In genomic region chr2:2172516-2172915, GRCh38 we compare ENCODE assay signal across 26 cellular contexts.
"Had no signal": no experiment of that assay in that cellular context is flagged by ENCODE, and none has a peak within 500 bp of the region (broad histone marks: within the 10 kb centered on the region; RNA-seq: fewer than 3 reads in every experiment).

No MANE protein-coding gene starts in this region.

- H3K4me3 ChIP-seq: coronary artery, dorsolateral prefrontal cortex, esophagus squamous epithelium had no signal

- H3K4me1 ChIP-seq: esophagus squamous epithelium had no signal

- DNase-seq: activated CD4-positive, alpha-beta memory T cell treated with anti-CD3 and anti-CD28 coated beads for 36 hours; activated CD4-positive, alpha-beta T cell treated with anti-CD3 and anti-CD28 coated beads for 36 hours; activated CD4-positive, alpha-beta T cell treated with anti-CD3 and anti-CD28 coated beads, Interleukin-2, amount 10 ng/mL, durations not matched to agents 24 days and 14 days; activated CD4-positive, CD25-positive, alpha-beta regulatory T cell; activated CD4-positive, CD25-positive, alpha-beta regulatory T cell treated with anti-CD3 and anti-CD28 coated beads, Interleukin-2, amount 50 U/mL, for 72 hours; activated CD8-positive, alpha-beta T cell treated with anti-CD3 and anti-CD28 coated beads, Interleukin-2, amount 10 ng/mL, durations not matched to agents 7 days and 5 days; activated effector memory CD4-positive, alpha-beta T cell treated with Interleukin-2 at 50 U/mL for 16 hours; activated gamma-delta T cell treated with Interleukin-2 at 50 U/mL for 16 hours; activated naive CD4-positive, alpha-beta T cell treated with anti-CD3 and anti-CD28 coated beads, Interleukin-2, amount 50 U/mL, for 16 hours; activated naive CD4-positive, alpha-beta T cell treated with Interleukin-2 at 50 U/mL for 16 hours; activated T-cell treated with anti-CD3 and anti-CD28 coated beads, Interleukin-2, amount 50 U/mL, for 4 hours; amniotic stem cell; anterior cingulate cortex; central memory CD4-positive, alpha-beta T cell; cerebellar nuclear complex; dorsolateral prefrontal cortex; effector memory CD4-positive, alpha-beta T cell; endodermal cell; esophagus squamous epithelium; foreskin melanocyte; T-helper 2 cell had no signal

- H3K27ac ChIP-seq: coronary artery, esophagus squamous epithelium had no signal

- H3K36me3 ChIP-seq: esophagus squamous epithelium had no signal

- FAIRE-seq: astrocyte had no signal

- H3K9me3 Mint-ChIP-seq: activated CD4-positive, alpha-beta memory T cell treated with anti-CD3 and anti-CD28 coated beads for 36 hours; activated CD4-positive, alpha-beta T cell treated with anti-CD3 and anti-CD28 coated beads, Interleukin-2, amount 10 ng/mL, durations not matched to agents 24 days and 14 days; activated T-cell treated with anti-CD3 and anti-CD28 coated beads, Interleukin-2, amount 50 U/mL, for 4 hours; dendritic cell treated with granulocyte-macrophage colony-stimulating factor and Interleukin-4, amounts not matched to agents 40 ng/mL and 50 ng/mL, for 4 days; endodermal cell had no signal

- H3K4me1 Mint-ChIP-seq: activated CD4-positive, alpha-beta T cell treated with anti-CD3 and anti-CD28 coated beads for 36 hours; activated CD4-positive, alpha-beta T cell treated with anti-CD3 and anti-CD28 coated beads, Interleukin-2, amount 10 ng/mL, durations not matched to agents 24 days and 14 days; activated T-helper 17 cell treated with anti-CD3 and anti-CD28 coated beads, Interleukin-2, amount 50 U/mL, for 72 hours had no signal

- H3K27me3 Mint-ChIP-seq: activated CD4-positive, alpha-beta T cell treated with anti-CD3 and anti-CD28 coated beads for 36 hours; activated CD4-positive, alpha-beta T cell treated with anti-CD3 and anti-CD28 coated beads, Interleukin-2, amount 10 ng/mL, durations not matched to agents 24 days and 14 days; dendritic cell treated with granulocyte-macrophage colony-stimulating factor and Interleukin-4, amounts not matched to agents 40 ng/mL and 50 ng/mL, for 4 days had no signal

- H3K27ac Mint-ChIP-seq: activated CD4-positive, alpha-beta memory T cell treated with anti-CD3 and anti-CD28 coated beads for 36 hours; activated CD4-positive, alpha-beta T cell treated with anti-CD3 and anti-CD28 coated beads for 36 hours; activated CD4-positive, alpha-beta T cell treated with anti-CD3 and anti-CD28 coated beads, Interleukin-2, amount 10 ng/mL, durations not matched to agents 24 days and 14 days; activated CD8-positive, alpha-beta T cell treated with anti-CD3 and anti-CD28 coated beads, Interleukin-2, amount 10 ng/mL, durations not matched to agents 7 days and 5 days; activated naive CD8-positive, alpha-beta T cell; activated T-helper 17 cell treated with anti-CD3 and anti-CD28 coated beads, Interleukin-2, amount 50 U/mL, for 72 hours; dendritic cell treated with granulocyte-macrophage colony-stimulating factor and Interleukin-4, amounts not matched to agents 40 ng/mL and 50 ng/mL, for 4 days; endodermal cell had no signal

- H3K36me3 Mint-ChIP-seq: activated CD4-positive, alpha-beta memory T cell treated with anti-CD3 and anti-CD28 coated beads for 36 hours; activated naive CD8-positive, alpha-beta T cell had no signal

- H3K9me3 ChIP-seq: esophagus squamous epithelium had no signal

- H3K4me3 Mint-ChIP-seq: activated CD4-positive, alpha-beta memory T cell treated with anti-CD3 and anti-CD28 coated beads for 36 hours; activated CD4-positive, alpha-beta T cell treated with anti-CD3 and anti-CD28 coated beads for 36 hours; activated CD4-positive, alpha-beta T cell treated with anti-CD3 and anti-CD28 coated beads, Interleukin-2, amount 10 ng/mL, durations not matched to agents 24 days and 14 days; activated CD8-positive, alpha-beta T cell treated with anti-CD3 and anti-CD28 coated beads, Interleukin-2, amount 10 ng/mL, durations not matched to agents 7 days and 5 days; activated naive CD8-positive, alpha-beta T cell; activated T-cell treated with anti-CD3 and anti-CD28 coated beads, Interleukin-2, amount 50 U/mL, for 4 hours; activated T-helper 17 cell treated with anti-CD3 and anti-CD28 coated beads, Interleukin-2, amount 50 U/mL, for 72 hours; dendritic cell treated with granulocyte-macrophage colony-stimulating factor and Interleukin-4, amounts not matched to agents 40 ng/mL and 50 ng/mL, for 4 days; endodermal cell had no signal

- ATAC-seq: activated CD4-positive, alpha-beta T cell treated with anti-CD3 and anti-CD28 coated beads for 36 hours; activated CD8-positive, alpha-beta T cell treated with anti-CD3 and anti-CD28 coated beads, Interleukin-2, amount 10 ng/mL, durations not matched to agents 7 days and 5 days; activated T-cell treated with anti-CD3 and anti-CD28 coated beads, Interleukin-2, amount 50 U/mL, for 4 hours; activated T-helper 17 cell treated with anti-CD3 and anti-CD28 coated beads, Interleukin-2, amount 50 U/mL, for 72 hours had no signal
